9 cellular contexts compared by ENCODE assay signal in the genomic region with DNA sequence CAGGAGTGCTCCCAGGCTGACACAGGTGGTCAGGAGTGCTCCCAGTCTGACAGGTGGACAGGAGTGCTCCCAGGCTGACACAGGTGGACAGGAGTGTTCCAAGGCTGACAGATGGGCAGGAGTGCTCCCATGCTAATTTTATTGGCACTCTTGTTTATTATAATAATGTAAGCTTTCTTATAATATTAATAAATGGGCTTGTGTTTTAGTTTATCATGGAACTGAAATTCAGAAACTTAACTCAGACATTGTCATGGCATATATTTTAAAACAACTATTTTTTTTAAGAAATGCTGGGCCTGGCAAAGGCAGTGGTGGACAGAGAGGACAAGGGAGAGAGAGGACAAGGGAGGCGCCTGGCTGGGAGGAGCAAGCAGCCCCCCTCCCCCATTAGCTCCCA. TPM values are rescaled to one million over a fixed set of nuclear protein-coding genes. Genes with fewer than 3 reads are reported as not detected.
"Had no signal": no experiment of that assay in that cellular context is flagged by ENCODE, and none has a peak within 500 bp of the region (broad histone marks: within the 10 kb centered on the region; RNA-seq: fewer than 3 reads in every experiment).

No MANE protein-coding gene starts in this region.

- ATAC-seq: HCT116 had no signal

- H3K9ac ChIP-seq: GM23248 had no signal

- DNase-seq: GM23248, GOT3, H7, HFFc6, KBM-7 had no signal

- H2AFZ ChIP-seq: GM23248 had no signal

- H3K9me3 ChIP-seq: HAP-1 had no signal

- H3K4me3 ChIP-seq: GM23248, HAP-1 had no signal

- H3K27ac ChIP-seq: GM23248, HL-60 had no signal

- H3K36me3 ChIP-seq: HAP-1 had no signal

RNA-seq across cellular contexts. Expression of gene ANO7, which starts 18.7 kb away (rescaled TPM):
- polyA plus RNA-seq: IgD-negative memory B cell had no signal
